8 cellular contexts compared by ENCODE assay signal in genomic region chr10:104256335-104257080, GRCh38. TPM values are rescaled to one million over a fixed set of nuclear protein-coding genes. Genes with fewer than 3 reads are reported as not detected.
DNase-seq lines count a peak whose midpoint lies in the region; ATAC-seq and TF ChIP-seq lines count a peak whose summit lies in the region.

No MANE protein-coding gene starts in this region.

- peaks cover 9% of the 10 kb centered on the region for H3K36me3 Mint-ChIP-seq in endothelial cell (ENCODE audit: low read depth, unreplicated experiment)

- H3K9ac ChIP-seq in NT2/D1 (ENCODE audit: insufficient read length, low read depth), result peak overlapping the region; percentile 88

- TF ChIP-seq CTCF in GM12865 (IDR thresholded peaks at IDR 0.05; ENCODE audit: insufficient read depth, low read depth, low read length, missing control alignments) (no peak), endothelial cell (IDR thresholded peaks at IDR 0.05; ENCODE audit: unreplicated experiment) (no peak), psoas muscle (IDR thresholded peaks at IDR 0.05) (no peak)

- 18 to 28% (median 24%) methylated on average over 1 of the region's 1 CpG for WGBS in psoas muscle, 3 donors

- peak overlapping the region; percentile 99 for H3K27ac ChIP-seq in psoas muscle

- no peak for DNase-seq in GM12865 (ENCODE audit: low read depth)
- DNase-seq in NT2/D1 (ENCODE audit: low read depth, low spot score), result no peak
- DNase-seq in endothelial cell (ENCODE audit: low spot score), result no peak
- DNase-seq in psoas muscle, result no peak
- no peak for DNase-seq in posterior cingulate gyrus
- no peak for DNase-seq in SIG-M5 treated with dmso at 0.1 percent for 504 hours (lab: John Stamatoyannopoulos, UW; ENCODE audit: unreplicated experiment)
- no peak for DNase-seq in H7

- H3K4me1 ChIP-seq in NT2/D1 (ENCODE audit: insufficient read depth, insufficient read length) (no peaks in the 10 kb centered on the region), psoas muscle (peaks cover 40% of the 10 kb centered on the region)

- H3K36me3 ChIP-seq in NT2/D1 (ENCODE audit: insufficient read depth, insufficient read length, low read length) (peaks cover 44% of the 10 kb centered on the region), psoas muscle (ENCODE audit: insufficient read depth in 1 of 2, low read depth in 1 of 2) (peaks cover 8 to 44% of the 10 kb centered on the region in 2 donors), H7 (replicated peaks; ENCODE audit: control insufficient read depth, insufficient read depth, low read length) (peaks cover 13% of the 10 kb centered on the region)

- H3K9me3 Mint-ChIP-seq in endothelial cell (ENCODE audit: unreplicated experiment), result no peaks in the 10 kb centered on the region

- intact Hi-C loops in psoas muscle (cut with DNase I), result loop anchor here in 1 of 2 donors (10.0 kb wide), 1 partner anchor 132 kb away; the partner anchor contains the start of gene SFR1
- intact Hi-C loops in posterior cingulate gyrus (cut with DNase I), result no loop called here

- peaks cover 55% of the 10 kb centered on the region for H3K4me1 Mint-ChIP-seq in endothelial cell (ENCODE audit: unreplicated experiment)

- peak overlapping the region; percentile 97 for H3K4me3 Mint-ChIP-seq in endothelial cell (ENCODE audit: unreplicated experiment)

- peak in 1 of 4 donors; percentile 15 for ATAC-seq in psoas muscle
- no peak for ATAC-seq in GM21515 (IDR thresholded peaks at IDR 0.05; ENCODE audit: unreplicated experiment)

- no peaks in the 10 kb centered on the region for H3K27me3 ChIP-seq in NT2/D1 (ENCODE audit: insufficient read depth, insufficient read length)
- no peaks in the 10 kb centered on the region for H3K27me3 ChIP-seq in psoas muscle (ENCODE audit: insufficient read depth in 3 of 3, low read length in 2 of 3)
- no peaks in the 10 kb centered on the region for H3K27me3 ChIP-seq in H7 (ENCODE audit: control insufficient read depth, insufficient read depth, low read length)

- H3K9me3 ChIP-seq in NT2/D1 (ENCODE audit: insufficient read depth, low read length) (peaks cover 4% of the 10 kb centered on the region; the same call in 1 of the 2 replicates), psoas muscle (no peaks in the 10 kb centered on the region)

- H3K4me3 ChIP-seq in GM12865 (ENCODE audit: low read depth, low read length), result peak overlapping the region; percentile 98
- peak overlapping the region; percentile 78 for H3K4me3 ChIP-seq in NT2/D1 (ENCODE audit: insufficient read length, low read depth)
- H3K4me3 ChIP-seq in psoas muscle, result peak overlapping the region; percentile 94
- no peak overlapping the region for H3K4me3 ChIP-seq in H7 (ENCODE audit: insufficient read depth, low read depth, low read length)

- peak overlapping the region; percentile 33 for H3K27ac Mint-ChIP-seq in endothelial cell (ENCODE audit: unreplicated experiment)

- peaks cover 11% of the 10 kb centered on the region for H3K27me3 Mint-ChIP-seq in endothelial cell (ENCODE audit: unreplicated experiment)

RNA-seq across cellular contexts. Expression of gene GSTO1, which starts 1.8 kb away (rescaled TPM):
- 121 TPM for total RNA-seq in endothelial cell (ENCODE audit: unreplicated experiment)
- total RNA-seq in psoas muscle, result 100 to 1,000 TPM in 3 of 4 donors, 10 to 100 TPM in 1; 95.9 to 222 (median 114) TPM
- 100 to 1,000 TPM in 2 of 3 donors, 10 to 100 TPM in 1; 73.7 to 742 (median 120) TPM for polyA plus RNA-seq in psoas muscle
- 130 and 155 TPM in 2 replicates for total RNA-seq in H7 (2014; rRNA removed; shearing (Covaris generic))

RNA-seq across cellular contexts. Expression of gene GSTO2, which starts 12.5 kb away (rescaled TPM):
- 5.9 TPM for total RNA-seq in endothelial cell (ENCODE audit: unreplicated experiment)
- total RNA-seq in psoas muscle, result 1 to 10 TPM; 1.2 to 3.3 (median 2.0) TPM
- 1 to 10 TPM in 2 of 3 donors, under 1 TPM in 1; 0.23 to 4.6 (median 1.1) TPM for polyA plus RNA-seq in psoas muscle
- total RNA-seq in H7 (2014; rRNA removed; shearing (Covaris generic)), result 15.2 and 20.6 TPM in 2 replicates

RNA-seq across cellular contexts. Expression of gene CFAP43, which starts 24.3 kb away (rescaled TPM):
- total RNA-seq in endothelial cell (ENCODE audit: unreplicated experiment) (0.56 TPM), psoas muscle (under 1 TPM in 1 of 4 donors, not detected in 3; 0.04 TPM)
- under 1 TPM in 2 of 3 donors, not detected in 1; 0.11 to 0.44 TPM for polyA plus RNA-seq in psoas muscle
- 0.21 and 0.30 TPM in 2 replicates for total RNA-seq in H7 (2014; rRNA removed; shearing (Covaris generic))
